In genomic region chr17:48443712-48444111, GRCh38 we compare ENCODE assay signal across 23 cellular contexts. TPM values are rescaled to one million over a fixed set of nuclear protein-coding genes. Genes with fewer than 3 reads are reported as not detected.
DNase-seq lines count a peak whose midpoint lies in the region; ATAC-seq and TF ChIP-seq lines count a peak whose summit lies in the region.
"Had no signal": no experiment of that assay in that cellular context is flagged by ENCODE, and none has a peak within 500 bp of the region (broad histone marks: within the 10 kb centered on the region; RNA-seq: fewer than 3 reads in every experiment).

No MANE protein-coding gene starts in this region.

- H3K9me3 Mint-ChIP-seq in activated naive CD8-positive, alpha-beta T cell (ENCODE audit: low read depth), result peaks cover 7% of the 10 kb centered on the region
- H3K9me3 Mint-ChIP-seq in activated naive CD8-positive, alpha-beta T cell treated with anti-CD3 and anti-CD28 coated beads, Interleukin-2, amount 50 U/mL, for 24 hours, result peaks cover 9% of the 10 kb centered on the region
- no peaks in the 10 kb centered on the region for H3K9me3 Mint-ChIP-seq in glutamatergic neuron (ENCODE audit: unreplicated experiment)
- H3K9me3 Mint-ChIP-seq: GM23338 had no signal

- no peak for ATAC-seq in activated naive CD8-positive, alpha-beta T cell treated with anti-CD3 and anti-CD28 coated beads, Interleukin-2, amount 50 U/mL, for 24 hours
- no peak for ATAC-seq in T-helper 17 cell
- ATAC-seq in HG03159 (IDR thresholded peaks at IDR 0.05; ENCODE audit: unreplicated experiment), result no peak
- no peak for ATAC-seq in GM21528 (IDR thresholded peaks at IDR 0.05; ENCODE audit: low FRiP score, unreplicated experiment)
- ATAC-seq: HCT116 had no signal

- H3K36me3 Mint-ChIP-seq in activated naive CD8-positive, alpha-beta T cell, result no peaks in the 10 kb centered on the region
- H3K36me3 Mint-ChIP-seq in activated naive CD8-positive, alpha-beta T cell treated with anti-CD3 and anti-CD28 coated beads, Interleukin-2, amount 50 U/mL, for 24 hours (ENCODE audit: low read depth), result peaks cover 7% of the 10 kb centered on the region
- H3K36me3 Mint-ChIP-seq in T-helper 17 cell (ENCODE audit: low read depth) (no peaks in the 10 kb centered on the region), glutamatergic neuron (ENCODE audit: unreplicated experiment) (no peaks in the 10 kb centered on the region)
- H3K36me3 Mint-ChIP-seq: CD4-positive, alpha-beta memory T cell had no signal

- TF ChIP-seq CTCF in glutamatergic neuron (IDR thresholded peaks at IDR 0.05; ENCODE audit: partially characterized antibody, unreplicated experiment), result no peak

- H3K4me3 Mint-ChIP-seq in activated naive CD8-positive, alpha-beta T cell, result no peak overlapping the region
- no peak overlapping the region for H3K4me3 Mint-ChIP-seq in activated naive CD8-positive, alpha-beta T cell treated with anti-CD3 and anti-CD28 coated beads, Interleukin-2, amount 50 U/mL, for 24 hours
- H3K4me3 Mint-ChIP-seq in T-helper 17 cell (no peak overlapping the region), glutamatergic neuron (ENCODE audit: unreplicated experiment) (no peak overlapping the region)
- H3K4me3 Mint-ChIP-seq: GM23338 had no signal

- H3K27ac Mint-ChIP-seq in activated naive CD8-positive, alpha-beta T cell, result peak overlapping the region; percentile 76
- H3K27ac Mint-ChIP-seq in activated naive CD8-positive, alpha-beta T cell treated with anti-CD3 and anti-CD28 coated beads, Interleukin-2, amount 50 U/mL, for 24 hours, result no peak overlapping the region
- H3K27ac Mint-ChIP-seq in T-helper 17 cell (peak overlapping the region; percentile 97), glutamatergic neuron (ENCODE audit: unreplicated experiment) (peak overlapping the region; percentile 36)
- H3K27ac Mint-ChIP-seq: GM23338 had no signal

- no peaks in the 10 kb centered on the region for H3K27me3 Mint-ChIP-seq in activated naive CD8-positive, alpha-beta T cell
- H3K27me3 Mint-ChIP-seq in activated naive CD8-positive, alpha-beta T cell treated with anti-CD3 and anti-CD28 coated beads, Interleukin-2, amount 50 U/mL, for 24 hours, result no peaks in the 10 kb centered on the region
- H3K27me3 Mint-ChIP-seq in T-helper 17 cell (no peaks in the 10 kb centered on the region), glutamatergic neuron (ENCODE audit: unreplicated experiment) (peaks cover 3% of the 10 kb centered on the region)
- H3K27me3 Mint-ChIP-seq: CD4-positive, alpha-beta memory T cell had no signal

- no peaks in the 10 kb centered on the region for H3K9me3 ChIP-seq in T-helper 17 cell (ENCODE audit: control insufficient read depth, low read length, poor library complexity, severe bottlenecking)
- H3K9me3 ChIP-seq: SJCRH30 had no signal

- peaks cover 77% of the 10 kb centered on the region for H3K4me1 Mint-ChIP-seq in activated naive CD8-positive, alpha-beta T cell (ENCODE audit: low read depth)
- H3K4me1 Mint-ChIP-seq in activated naive CD8-positive, alpha-beta T cell treated with anti-CD3 and anti-CD28 coated beads, Interleukin-2, amount 50 U/mL, for 24 hours, result peaks cover 78% of the 10 kb centered on the region
- H3K4me1 Mint-ChIP-seq in T-helper 17 cell (peaks cover 60% of the 10 kb centered on the region), glutamatergic neuron (ENCODE audit: low read depth, unreplicated experiment) (peaks cover 4% of the 10 kb centered on the region)
- H3K4me1 Mint-ChIP-seq: GM23338 had no signal

- no peak for DNase-seq in activated naive CD8-positive, alpha-beta T cell treated with anti-CD3 and anti-CD28 coated beads, Interleukin-2, amount 50 U/mL, for 24 hours
- DNase-seq in T-helper 17 cell (no peak), glutamatergic neuron (no peak)
- DNase-seq in activated effector memory CD4-positive, alpha-beta T cell treated with anti-CD3 and anti-CD28 coated beads, Interleukin-2, amount 50 U/mL, for 16 hours, result no peak
- DNase-seq: DMS79 treated with DMSO at 0.1 percent for 48 hours, KG1, NCI-H1048, NCI-H1436 treated with DMSO at 0.1 percent for 48 hours, NCI-H2029 treated with DMSO at 0.1 percent for 48 hours, NCI-H2171 treated with DMSO at 0.1 percent for 48 hours, NCI-H446 treated with DMSO at 0.1 percent for 48 hours, NCI-H748 treated with DMSO at 0.1 percent for 48 hours, OCI-M1, RPMI8226, SJCRH30 had no signal

RNA-seq across cellular contexts. Expression of gene SKAP1, which starts 13.7 kb away (rescaled TPM):
- total RNA-seq in T-helper 17 cell (100 to 1,000 TPM; 136 to 138 TPM), glutamatergic neuron (ENCODE audit: unreplicated experiment) (not detected)
- total RNA-seq: G401, GM23338, MCF 10A, SJCRH30 had no signal

Comparison
In these comparisons a context has a peak if more than half of its experiments do, and no peak if none do; other contexts are left out.
1. RNA of gene SKAP1, which starts 13.7 kb away (total RNA-seq): 136 to 138 TPM in T-helper 17 cell; not detected in glutamatergic neuron (single experiment); every median in the first group is over 100 times any median in the second.